ENCODE assay signal across 23 cellular contexts in the genomic region with DNA sequence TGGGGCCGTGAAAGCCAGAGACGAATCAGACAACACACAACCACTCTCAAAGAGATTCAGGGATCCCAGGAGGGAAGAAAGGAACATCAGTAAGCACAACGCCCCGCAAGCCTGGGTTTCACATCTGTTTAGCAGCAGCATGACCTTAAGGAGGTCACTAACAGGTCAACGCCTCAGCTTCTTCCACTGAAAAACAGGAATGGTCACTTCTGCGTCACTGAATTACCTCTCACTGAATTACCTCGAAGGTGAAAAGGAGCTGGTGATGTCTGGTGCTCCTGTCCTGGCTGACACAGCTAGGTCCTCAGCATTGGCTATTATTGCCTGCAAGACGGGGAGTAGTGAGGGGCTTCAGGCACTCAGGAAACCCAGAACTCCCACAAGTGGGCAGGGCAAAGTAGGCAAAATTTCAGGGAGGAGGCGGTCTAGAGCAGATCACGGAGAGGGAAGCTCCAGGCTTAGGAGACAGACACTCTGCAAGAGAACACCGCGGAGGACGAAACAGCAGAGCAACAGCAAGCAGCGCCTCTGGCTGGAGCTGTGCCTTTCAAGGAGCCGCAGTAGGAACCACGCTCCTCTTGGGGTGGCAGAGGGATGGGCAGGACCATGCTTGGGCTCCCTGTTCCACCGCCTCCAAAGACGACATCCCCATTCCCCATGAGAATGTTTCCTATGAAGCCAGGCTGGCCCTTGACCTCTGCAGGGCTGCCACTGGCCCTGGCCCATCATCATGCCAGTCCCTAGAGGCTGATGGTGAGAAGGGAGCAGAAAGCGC.
"Had no signal": no experiment of that assay in that cellular context is flagged by ENCODE, and none has a peak within 500 bp of the region (broad histone marks: within the 10 kb centered on the region; RNA-seq: fewer than 3 reads in every experiment).

No MANE protein-coding gene starts in this region.

- H3K4me1 Mint-ChIP-seq: activated CD8-positive, alpha-beta memory T cell treated with anti-CD3 and anti-CD28 coated beads, Interleukin-2, amount 10 ng/mL, durations not matched to agents 7 days and 5 days; activated naive CD8-positive, alpha-beta T cell treated with anti-CD3 and anti-CD28 coated beads for 36 hours; activated T-helper 17 cell treated with anti-CD3 and anti-CD28 coated beads, Interleukin-2, amount 50 U/mL, for 72 hours had no signal

- H3K27ac Mint-ChIP-seq: activated CD8-positive, alpha-beta memory T cell treated with anti-CD3 and anti-CD28 coated beads, Interleukin-2, amount 10 ng/mL, durations not matched to agents 7 days and 5 days; activated naive CD8-positive, alpha-beta T cell treated with anti-CD3 and anti-CD28 coated beads for 36 hours; activated T-helper 17 cell treated with anti-CD3 and anti-CD28 coated beads, Interleukin-2, amount 50 U/mL, for 72 hours; nephron; stimulated activated naive CD8-positive, alpha-beta T cell treated with anti-CD3 and anti-CD28 coated beads, Interleukin-15, Interleukin-2, amounts not matched to agents 100 ng/mL and 50 ng/mL, for 24 hours had no signal

- H3K4me3 Mint-ChIP-seq: activated CD8-positive, alpha-beta memory T cell treated with anti-CD3 and anti-CD28 coated beads, Interleukin-2, amount 10 ng/mL, durations not matched to agents 7 days and 5 days; activated naive CD8-positive, alpha-beta T cell treated with anti-CD3 and anti-CD28 coated beads for 36 hours; activated T-helper 17 cell treated with anti-CD3 and anti-CD28 coated beads, Interleukin-2, amount 50 U/mL, for 72 hours; nephron; stimulated activated naive CD8-positive, alpha-beta T cell treated with anti-CD3 and anti-CD28 coated beads, Interleukin-15, Interleukin-2, amounts not matched to agents 100 ng/mL and 50 ng/mL, for 24 hours had no signal

- FAIRE-seq: colon, frontal cortex, kidney had no signal

- DNase-seq: activated CD4-positive, alpha-beta T cell treated with anti-CD3 and anti-CD28 coated beads for 1 hour; activated CD4-positive, alpha-beta T cell treated with anti-CD3 and anti-CD28 coated beads, Interleukin-2, amount 50 U/mL, for 48 hours; activated CD8-positive, alpha-beta memory T cell treated with anti-CD3 and anti-CD28 coated beads, Interleukin-2, amount 10 ng/mL, durations not matched to agents 7 days and 5 days; activated naive CD4-positive, alpha-beta T cell; activated naive CD8-positive, alpha-beta T cell treated with anti-CD3 and anti-CD28 coated beads for 36 hours; amniotic stem cell; caudate nucleus; dorsolateral prefrontal cortex; kidney; mammary epithelial cell; midbrain; occipital lobe; T1000; transverse colon had no signal

- H3K27me3 ChIP-seq: right atrium auricular region, transverse colon had no signal

- H3K4me3 ChIP-seq: dorsolateral prefrontal cortex, left lung, right atrium auricular region, skin epidermis, suprapubic skin, transverse colon had no signal

- H3K36me3 Mint-ChIP-seq: activated CD8-positive, alpha-beta memory T cell treated with anti-CD3 and anti-CD28 coated beads, Interleukin-2, amount 10 ng/mL, durations not matched to agents 7 days and 5 days; activated naive CD8-positive, alpha-beta T cell treated with anti-CD3 and anti-CD28 coated beads for 36 hours had no signal

- H3K36me3 ChIP-seq: left lung, right atrium auricular region, suprapubic skin, transverse colon had no signal

- H3K27me3 Mint-ChIP-seq: activated naive CD8-positive, alpha-beta T cell treated with anti-CD3 and anti-CD28 coated beads for 36 hours had no signal

- H3K9me3 Mint-ChIP-seq: activated naive CD8-positive, alpha-beta T cell treated with anti-CD3 and anti-CD28 coated beads for 36 hours; activated T-helper 17 cell treated with anti-CD3 and anti-CD28 coated beads, Interleukin-2, amount 50 U/mL, for 72 hours; nephron; stimulated activated naive CD8-positive, alpha-beta T cell treated with anti-CD3 and anti-CD28 coated beads, Interleukin-15, Interleukin-2, amounts not matched to agents 100 ng/mL and 50 ng/mL, for 24 hours had no signal
